ENCODE assay signal across 8 cellular contexts in the genomic region with DNA sequence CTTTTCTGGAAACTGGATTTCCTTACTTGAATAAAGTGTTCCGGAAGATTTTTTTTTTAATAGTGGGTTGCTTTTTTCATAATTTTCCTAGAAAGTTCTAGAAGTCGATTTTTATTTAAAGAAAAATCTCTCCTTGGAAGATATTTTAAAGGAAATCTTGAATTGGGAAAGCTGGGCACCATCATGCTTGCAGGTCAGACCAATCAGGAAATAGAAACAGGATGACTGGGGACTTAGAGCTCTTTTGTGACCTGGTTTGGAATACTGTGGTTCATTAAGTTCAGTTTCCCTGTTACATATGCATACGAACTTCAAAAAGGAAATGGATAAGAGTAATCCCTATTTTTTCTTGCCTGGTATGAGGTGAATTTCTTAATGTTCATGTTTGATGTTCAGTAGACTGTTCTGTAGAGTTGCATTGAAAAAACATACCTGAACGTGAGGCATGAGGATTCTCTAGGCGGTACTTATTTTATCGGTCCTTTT. TPM values are rescaled to one million over a fixed set of nuclear protein-coding genes. Genes with fewer than 3 reads are reported as not detected.
DNase-seq lines count a peak whose midpoint lies in the region; ATAC-seq and TF ChIP-seq lines count a peak whose summit lies in the region.

No MANE protein-coding gene starts in this region.

- peak overlapping the region; percentile 87 for H3K4me3 Mint-ChIP-seq in activated T-cell treated with anti-CD3 and anti-CD28 coated beads, Interleukin-2, amount 50 U/mL, for 24 hours

- H3K4me3 ChIP-seq in cardiac fibroblast (replicated peaks in 1 of 2; ENCODE audit: low read depth in 2 of 2, low read length in 2 of 2) (peak overlapping the region; percentile 80 to 89), urinary bladder (ENCODE audit: low read depth, low read length) (peak overlapping the region; percentile 67)

- no peak overlapping the region for H3K27ac ChIP-seq in urinary bladder (ENCODE audit: low read depth)

- no peaks in the 10 kb centered on the region for H3K27me3 Mint-ChIP-seq in activated T-cell treated with anti-CD3 and anti-CD28 coated beads, Interleukin-2, amount 50 U/mL, for 24 hours

- H3K9me3 Mint-ChIP-seq in activated T-cell treated with anti-CD3 and anti-CD28 coated beads, Interleukin-2, amount 50 U/mL, for 24 hours: no peaks in the 10 kb centered on the region

- WGBS in urinary bladder: under 1% methylated on average over 6 of the region's 6 CpGs

- TF ChIP-seq CTCF in cardiac fibroblast (IDR thresholded peaks at IDR 0.05; ENCODE audit: low read depth, low read length): no peak
- TF ChIP-seq CTCF in GM20000 (IDR thresholded peaks at IDR 0.05; ENCODE audit: extremely low read depth, missing control alignments): no peak

- peaks cover 26% of the 10 kb centered on the region for H3K36me3 Mint-ChIP-seq in activated T-cell treated with anti-CD3 and anti-CD28 coated beads, Interleukin-2, amount 50 U/mL, for 24 hours (ENCODE audit: low read depth)

- H3K27ac Mint-ChIP-seq in activated T-cell treated with anti-CD3 and anti-CD28 coated beads, Interleukin-2, amount 50 U/mL, for 24 hours: peak overlapping the region; percentile 98

- no peak for DNase-seq in activated T-cell treated with anti-CD3 and anti-CD28 coated beads, Interleukin-2, amount 50 U/mL, for 24 hours
- DNase-seq in activated T-cell treated with anti-CD3 and anti-CD28 coated beads for 4 hours (no peak), NCI-H69 (lab: John Stamatoyannopoulos, UW) (peak; percentile 46), cardiac fibroblast (ENCODE audit: low read depth in 2 of 2) (peak in 1 of 2 donors; percentile 61), medulla oblongata (ENCODE audit: extremely low spot score) (peak; percentile 53), GM20000 (ENCODE audit: low spot score) (no peak)

- peaks cover 69% of the 10 kb centered on the region for H3K4me1 Mint-ChIP-seq in activated T-cell treated with anti-CD3 and anti-CD28 coated beads, Interleukin-2, amount 50 U/mL, for 24 hours (ENCODE audit: low read depth)

- no peaks in the 10 kb centered on the region for H3K4me1 ChIP-seq in urinary bladder (ENCODE audit: insufficient read depth)

- no peak for ATAC-seq in HG02840 (IDR thresholded peaks at IDR 0.05; ENCODE audit: low FRiP score, unreplicated experiment)

- H3K36me3 ChIP-seq in urinary bladder (ENCODE audit: insufficient read depth): no peaks in the 10 kb centered on the region

RNA-seq across cellular contexts. Expression of gene NFATC3, which starts 1.2 kb away (rescaled TPM):
- total RNA-seq in urinary bladder: 27.1 TPM
- polyA plus RNA-seq in urinary bladder: 20.2 TPM

Comparison
In these comparisons a context has a peak if more than half of its experiments do, and no peak if none do; other contexts are left out.
1. DNase-seq: peak in NCI-H69 (single experiment) and medulla oblongata (single experiment); none in activated T-cell treated with anti-CD3 and anti-CD28 coated beads, Interleukin-2, amount 50 U/mL, for 24 hours (single experiment), activated T-cell treated with anti-CD3 and anti-CD28 coated beads for 4 hours (single experiment) and GM20000 (single experiment).